ENCODE assay signal across 8 cellular contexts in the genomic region with DNA sequence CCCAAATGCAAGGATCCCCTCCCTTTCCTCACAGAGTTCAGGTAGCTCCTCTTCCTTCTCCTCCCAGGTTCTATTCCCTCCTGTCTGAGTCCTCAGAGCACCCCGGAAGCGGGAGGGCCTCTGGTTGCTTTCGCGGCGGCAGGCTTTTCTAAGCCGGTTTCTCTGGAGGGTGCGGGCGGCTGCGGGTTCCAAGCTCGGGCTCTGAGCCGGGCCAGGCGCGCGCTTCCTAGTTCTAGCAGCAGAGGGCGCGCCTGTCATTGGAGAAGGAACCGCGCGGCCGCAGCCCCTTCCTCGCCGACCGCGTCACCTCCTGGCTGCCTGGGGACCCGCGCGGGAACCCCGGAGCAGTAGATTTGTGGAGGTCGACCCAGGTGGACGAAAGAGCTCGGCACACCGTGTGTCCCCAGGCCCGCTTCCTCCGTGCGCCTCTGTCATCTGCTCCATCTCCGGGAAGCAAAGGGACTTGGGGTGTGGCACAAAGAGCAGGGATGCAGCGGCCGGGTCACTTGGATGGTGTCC.
DNase-seq lines count a peak whose midpoint lies in the region; ATAC-seq and TF ChIP-seq lines count a peak whose summit lies in the region.

No MANE protein-coding gene starts in this region.

- POLR2A ChIA-PET in CD4-positive, alpha-beta T cell (lab: Charles Lee), result no interaction called here

- H4K20me1 ChIP-seq in smooth muscle cell (ENCODE audit: low read depth), result no peaks in the 10 kb centered on the region

- H3K9ac ChIP-seq in iPS-18a (ENCODE audit: low read length) (no peak overlapping the region), smooth muscle cell (ENCODE audit: low read depth) (no peak overlapping the region)

- intact Hi-C loops in CD4-positive, alpha-beta T cell (cut with DNase I, micrococcal nuclease), result no loop called here

- H3K36me3 Mint-ChIP-seq in CD4-positive, alpha-beta T cell (ENCODE audit: low read depth), result no peaks in the 10 kb centered on the region

- peak overlapping the region; percentile 85 for H3K4me2 ChIP-seq in smooth muscle cell

- H3K4me1 Mint-ChIP-seq in CD4-positive, alpha-beta T cell (ENCODE audit: low read depth), result no peaks in the 10 kb centered on the region

- peak; percentile 57 for ATAC-seq in HG02678 (IDR thresholded peaks at IDR 0.05; ENCODE audit: unreplicated experiment)
- ATAC-seq in CD4-positive, alpha-beta T cell (ENCODE audit: poor library complexity), result no peak

- H3K27me3 ChIP-seq in iPS-18a (ENCODE audit: control insufficient read depth, insufficient read depth, low read length), result peaks cover 24% of the 10 kb centered on the region
- H3K27me3 ChIP-seq in smooth muscle cell (ENCODE audit: low read depth), result peaks cover 12% of the 10 kb centered on the region
- peaks cover 18% of the 10 kb centered on the region for H3K27me3 ChIP-seq in CD4-positive, alpha-beta T cell (ENCODE audit: control insufficient read depth, insufficient read depth, low read length)

- H3F3A ChIP-seq in smooth muscle cell (ENCODE audit: low read depth), result no peaks in the 10 kb centered on the region

- H3K27ac ChIP-seq in iPS-18a (ENCODE audit: low read length), result no peak overlapping the region
- no peak overlapping the region for H3K27ac ChIP-seq in smooth muscle cell (ENCODE audit: low read depth)
- H3K27ac ChIP-seq in CD4-positive, alpha-beta T cell (ENCODE audit: low read depth, low read length), result no peak overlapping the region

- H3K27me3 Mint-ChIP-seq in CD4-positive, alpha-beta T cell, result peaks cover 67% of the 10 kb centered on the region

- H3K9me3 ChIP-seq in iPS-18a (ENCODE audit: control insufficient read depth, low read depth, low read length) (no peaks in the 10 kb centered on the region), smooth muscle cell (replicated peaks; ENCODE audit: low read depth) (no peaks in the 10 kb centered on the region)
- no peaks in the 10 kb centered on the region for H3K9me3 ChIP-seq in CD4-positive, alpha-beta T cell (ENCODE audit: control insufficient read depth, low read length)

- H2AFZ ChIP-seq in smooth muscle cell (ENCODE audit: low read depth), result peak overlapping the region; percentile 86

- CTCF ChIA-PET in CD4-positive, alpha-beta T cell (lab: Charles Lee), result no interaction called here

- 10% methylated on average over 37 of the region's 38 CpGs for WGBS in smooth muscle cell (ENCODE audit: low lambda C conversion rate)

- H3K79me2 ChIP-seq in smooth muscle cell (ENCODE audit: low read depth), result no peaks in the 10 kb centered on the region

- H3K4me3 Mint-ChIP-seq in CD4-positive, alpha-beta T cell, result no peak overlapping the region

- H3K36me3 ChIP-seq in iPS-18a (ENCODE audit: control insufficient read depth, low read depth, low read length), result no peaks in the 10 kb centered on the region
- H3K36me3 ChIP-seq in smooth muscle cell (ENCODE audit: low read depth), result no peaks in the 10 kb centered on the region

- no peaks in the 10 kb centered on the region for H3K4me1 ChIP-seq in iPS-18a (ENCODE audit: control insufficient read depth, low read depth, low read length)
- peaks cover 10% of the 10 kb centered on the region for H3K4me1 ChIP-seq in smooth muscle cell (ENCODE audit: low read depth)

- H3K9me3 Mint-ChIP-seq in CD4-positive, alpha-beta T cell, result peaks cover 4% of the 10 kb centered on the region

- H3K4me3 ChIP-seq in iPS-18a (ENCODE audit: low read length) (peak overlapping the region; percentile 23), smooth muscle cell (peak overlapping the region; percentile 46)

- H3K27ac Mint-ChIP-seq in CD4-positive, alpha-beta T cell, result no peak overlapping the region

- DNase-seq in NCI-H748 (lab: John Stamatoyannopoulos, UW; ENCODE audit: unreplicated experiment) (peak; percentile 59), NCI-H748 treated with DMSO at 0.1 percent for 48 hours (lab: John Stamatoyannopoulos, UW) (no peak), NCI-H510A (lab: John Stamatoyannopoulos, UW) (peak; percentile 10), amygdala (lab: John Stamatoyannopoulos, UW) (peak in 41 of 56 donors; percentile 8 to 70 (median 30)), smooth muscle cell (lab: John Stamatoyannopoulos, UW; ENCODE audit: unreplicated experiment) (peak; percentile 24)
- DNase-seq in CD4-positive, alpha-beta T cell, result no peak

- peak; percentile 93 for TF ChIP-seq CTCF in smooth muscle cell (IDR thresholded peaks at IDR 0.05; ENCODE audit: borderline replicate concordance, insufficient read depth, poor library complexity, severe bottlenecking)
- no peak for TF ChIP-seq CTCF in CD4-positive, alpha-beta T cell (IDR thresholded peaks at IDR 0.05)

Comparison
In these comparisons a context has a peak if more than half of its experiments do, and no peak if none do; other contexts are left out.
1. DNase-seq: peak in NCI-H748 (single experiment), NCI-H510A (single experiment), amygdala (41 of 56) and smooth muscle cell (single experiment); none in NCI-H748 treated with DMSO at 0.1 percent for 48 hours (single experiment) and CD4-positive, alpha-beta T cell (0 of 10).